ENCODE assay signal across 13 cellular contexts in the genomic region with DNA sequence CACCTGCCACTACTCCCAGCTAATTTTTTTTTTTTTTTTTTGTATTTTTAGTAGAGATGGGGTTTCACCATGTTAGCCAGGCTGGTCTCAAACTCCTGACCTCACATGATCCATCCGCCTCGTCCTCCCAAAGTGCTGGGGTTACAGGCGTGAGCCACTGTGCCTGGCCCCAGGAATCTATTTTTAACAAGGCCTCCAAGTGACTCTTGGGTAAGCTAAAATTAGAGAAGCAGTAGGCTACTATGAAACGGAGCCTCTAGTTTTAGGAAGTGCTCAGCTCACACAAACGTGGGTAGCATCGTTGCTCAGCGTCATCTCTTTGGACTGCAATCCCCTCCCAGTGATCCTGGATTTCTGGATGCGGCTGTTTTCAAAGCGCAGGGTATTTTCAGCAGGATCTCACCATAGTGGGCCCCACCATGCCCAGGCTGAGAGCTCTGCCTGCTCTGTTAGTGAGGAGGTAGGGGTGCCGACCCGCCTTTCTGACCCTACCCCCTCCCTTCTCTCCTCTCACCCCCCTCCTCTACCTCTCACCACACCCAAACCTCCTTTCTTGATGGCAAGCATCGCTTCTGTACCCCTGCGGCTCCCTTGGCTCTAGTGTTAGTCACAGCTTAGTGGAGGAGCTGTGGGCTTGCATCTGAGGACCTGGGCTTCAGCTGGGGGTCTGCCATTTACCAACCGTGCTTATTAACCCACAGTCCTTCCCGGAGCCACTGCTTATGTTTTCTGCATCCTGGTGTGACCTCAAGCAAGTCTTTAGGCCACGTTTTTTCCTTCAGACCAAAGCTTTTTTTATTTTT. TPM values are rescaled to one million over a fixed set of nuclear protein-coding genes. Genes with fewer than 3 reads are reported as not detected.
DNase-seq lines count a peak whose midpoint lies in the region; ATAC-seq, FAIRE-seq and TF ChIP-seq lines count a peak whose summit lies in the region.
"Had no signal": no experiment of that assay in that cellular context is flagged by ENCODE, and none has a peak within 500 bp of the region (broad histone marks: within the 10 kb centered on the region; RNA-seq: fewer than 3 reads in every experiment).

No MANE protein-coding gene starts in this region.

- H3K27ac ChIP-seq in HepG2 (ENCODE audit: extremely low read length, insufficient read depth, low read length), result no peak overlapping the region
- H3K27ac ChIP-seq in right lobe of liver, result no peak overlapping the region
- H3K27ac ChIP-seq in aorta (ENCODE audit: low read depth in 1 of 2, low read length in 2 of 2), result peak overlapping the region in 1 of 2 donors; percentile 48
- H3K27ac ChIP-seq: WERI-Rb-1 had no signal

- in situ Hi-C loops in HepG2 (cut with HindIII; ENCODE audit: extremely low pct_ligation_motif_present, low pct_unique_long_range_greater_than_20kb) (no loop called here), SK-MEL-5 (cut with HindIII; ENCODE audit: low pct_unique_long_range_greater_than_20kb, low sequenced_read_pairs) (no loop called here)

- no peaks in the 10 kb centered on the region for H4K20me1 ChIP-seq in HepG2 (ENCODE audit: insufficient read depth, low read length)

- TF ChIP-seq EP300 in HepG2 (IDR thresholded peaks at IDR 0.05; ENCODE audit: low read depth in 2 of 2, low read length in 2 of 2) (no peak), HepG2 (CRISPR knock-in tag; IDR thresholded peaks at IDR 0.05; ENCODE audit: borderline replicate concordance) (no peak)

- no peak overlapping the region for H3K9ac ChIP-seq in HepG2 (ENCODE audit: insufficient read depth, low read depth, low read length)

- POLR2A ChIA-PET in HepG2 (lab: Yijun Ruan, JAX), result interaction anchor here (0.7 kb wide), 1 partner anchor 55 kb away, joined by 3 read pairs; no protein-coding TSS in a partner anchor

- no peak for FAIRE-seq in HepG2 (lab: Jason Lieb, UNC)
- FAIRE-seq: colon had no signal

- TF ChIP-seq CTCF in HepG2 (CRISPR knock-in tag; IDR thresholded peaks at IDR 0.05) (no peak), right lobe of liver (IDR thresholded peaks at IDR 0.05) (no peak)

- no peak overlapping the region for H2AFZ ChIP-seq in HepG2 (ENCODE audit: low read length)

- CTCF ChIA-PET in HepG2 (lab: Yijun Ruan, JAX; ENCODE audit: low intra/inter-chr PET ratio, low total read pairs), result no interaction called here

- H3K4me1 ChIP-seq in HepG2 (ENCODE audit: insufficient read depth, low read length), result peaks cover 39% of the 10 kb centered on the region
- H3K4me1 ChIP-seq in right lobe of liver, result peaks cover 0 to 8% (median 3%) of the 10 kb centered on the region in 4 donors
- no peaks in the 10 kb centered on the region for H3K4me1 ChIP-seq in aorta (ENCODE audit: control insufficient read depth in 1 of 2, insufficient read depth in 2 of 2, low read length in 2 of 2)

- no peak for TF ChIP-seq POLR2A in HepG2 (IDR thresholded peaks at IDR 0.05; ENCODE audit: insufficient read depth in 1 of 2, low read depth in 2 of 2, low read length in 2 of 2)
- TF ChIP-seq POLR2A in right lobe of liver (IDR thresholded peaks at IDR 0.05), result no peak
- TF ChIP-seq POLR2A in erythroblast (IDR thresholded peaks at IDR 0.05; ENCODE audit: low read length), result no peak

- no peak for TF ChIP-seq RAD21 in HepG2 (CRISPR knock-in tag; IDR thresholded peaks at IDR 0.05)

- WGBS in HepG2 (ENCODE audit: low lambda C conversion rate), result 40% methylated on average over 16 of the region's 16 CpGs
- WGBS in right lobe of liver (ENCODE audit: insufficient coverage, low coverage, low lambda C conversion rate, missing lambda C conversion rate), result 46% methylated on average over 10 of the region's 16 CpGs
- WGBS in aorta, 2 donors, result 48 to 52% methylated on average over 16 of the region's 16 CpGs

- no peaks in the 10 kb centered on the region for H3K79me2 ChIP-seq in HepG2 (ENCODE audit: insufficient read depth, low read length)

- H3K27me3 ChIP-seq in HepG2 (ENCODE audit: control insufficient read depth in 1 of 2, insufficient read depth in 2 of 2, low read length in 2 of 2) (no peaks in the 10 kb centered on the region), right lobe of liver (no peaks in the 10 kb centered on the region), aorta (ENCODE audit: control insufficient read depth in 1 of 2, insufficient read depth in 2 of 2, low read length in 1 of 2) (no peaks in the 10 kb centered on the region)

- H3K4me2 ChIP-seq in HepG2 (ENCODE audit: low read depth, low read length), result peak overlapping the region; percentile 88

- H3K9me3 ChIP-seq in HepG2 (ENCODE audit: low read length) (no peaks in the 10 kb centered on the region), right lobe of liver (no peaks in the 10 kb centered on the region), aorta (ENCODE audit: control insufficient read depth, low read length) (no peaks in the 10 kb centered on the region)

- H3K4me3 ChIP-seq in HepG2 (replicated peaks in 1 of 3; ENCODE audit: insufficient read depth in 1 of 3, low read depth in 2 of 3, low read length in 3 of 3) (peak overlapping the region in 1 of 3 experiments; percentile 79; a peak in 2 of 6 replicates), right lobe of liver (peak overlapping the region in 1 of 3 donors; percentile 50), aorta (ENCODE audit: low read length in 2 of 2) (no peak overlapping the region)

- intact Hi-C loops in HepG2 (cut with micrococcal nuclease; ENCODE audit: unreplicated experiment) (no loop called here), right lobe of liver (cut with DNase I) (no loop called here), left ventricle myocardium superior (cut with micrococcal nuclease) (no loop called here), aorta (cut with DNase I) (loop anchor here in 1 of 2 donors (5.0 kb wide), 1 partner anchor 36 kb away; a partner anchor contains a TSS)

- ATAC-seq in HepG2, result no peak
- ATAC-seq in right lobe of liver, result no peak
- peak; percentile 71 for ATAC-seq in left ventricle myocardium superior
- peak; percentile 40 for ATAC-seq in aorta (ENCODE audit: low FRiP score)

- TSS peak; percentile 79 for BruUV-seq in HepG2 (replicated peaks; lab: Mats Ljungman, UMichigan)

- no peaks in the 10 kb centered on the region for H3K36me3 ChIP-seq in HepG2 (replicated peaks in 1 of 2; ENCODE audit: control insufficient read depth in 1 of 2, insufficient read depth in 2 of 2, low read length in 2 of 2)
- H3K36me3 ChIP-seq in right lobe of liver, result no peaks in the 10 kb centered on the region
- H3K36me3 ChIP-seq in aorta (ENCODE audit: control insufficient read depth in 1 of 2, insufficient read depth in 2 of 2, low read length in 1 of 2), result no peaks in the 10 kb centered on the region
- H3K36me3 ChIP-seq: WERI-Rb-1 had no signal

- DNase-seq in HepG2 (ENCODE audit: low spot score), result no peak
- no peak for DNase-seq in right lobe of liver
- peak; percentile 16 for DNase-seq in SK-MEL-5 (ENCODE audit: low read depth, low spot score)
- DNase-seq in left ventricle myocardium superior, result no peak
- DNase-seq in aorta, result no peak
- DNase-seq in hepatic stellate cell (ENCODE audit: low spot score), result no peak
- no peak for DNase-seq in erythroblast (lab: John Stamatoyannopoulos, UW)
- no peak for DNase-seq in stimulated activated naive CD4-positive, alpha-beta T cell treated with Interleukin-2 at 50 U/mL for 16 hours (lab: John Stamatoyannopoulos, UW)
- DNase-seq: DMS79; NCI-H345; stimulated activated CD4-positive, alpha-beta T cell treated with anti-CD3 and anti-CD28 coated beads, Interleukin-1b, Interleukin-23, amount 100 ng/mL, for 48 hours; WERI-Rb-1 had no signal

RNA-seq across cellular contexts. Expression of a gene that starts 34.2 kb away (rescaled TPM):
- total RNA-seq in HepG2 (2016; rRNA removed; fragmentation: Illumina TruSeq; extraction: Trizol) (0.03 and 0.04 TPM in 2 replicates), right lobe of liver (under 1 TPM in 1 of 6 experiments, not detected in 5; 0.11 TPM), left ventricle myocardium superior (17.9 TPM), aorta (under 1 TPM; 0.19 to 0.42 TPM)
- total RNA-seq in HepG2 (2016; cell fraction: cytosol; rRNA removed; fragmentation: Illumina TruSeq; extraction: Trizol; ENCODE audit: low read depth), result under 0.01 TPM in 1 of 2 replicates, not detected in the other
- total RNA-seq in HepG2 (2016; cell fraction: insoluble cytoplasmic fraction; rRNA removed; fragmentation: Illumina TruSeq; extraction: Trizol), result not detected in 2 replicates
- total RNA-seq in HepG2 (2016; cell fraction: membrane; rRNA removed; fragmentation: Illumina TruSeq; extraction: Trizol), result not detected in 2 replicates
- not detected in 2 replicates for total RNA-seq in HepG2 (2016; cell fraction: nucleus; rRNA removed; fragmentation: Illumina TruSeq; extraction: Trizol)
- polyA plus RNA-seq in HepG2 (2011; rRNA removed) (0.01 and 0.04 TPM in 2 replicates), aorta (under 1 TPM in 1 of 2 donors, not detected in 1; 0.03 TPM)
- 0.01 TPM in 1 of 2 replicates, not detected in the other for polyA plus RNA-seq in HepG2 (2011; cell fraction: cytosol; rRNA removed)
- polyA plus RNA-seq in HepG2 (2011; cell fraction: nucleus; rRNA removed), result not detected in 2 replicates
- polyA plus RNA-seq in HepG2 (2012), result 0.04 TPM in 1 of 2 replicates, not detected in the other
- not detected in 2 replicates for polyA plus RNA-seq in HepG2 (2016; cell fraction: cytosol; fragmentation: Illumina TruSeq; extraction: Trizol; ENCODE audit: low read depth)
- not detected in 2 replicates for polyA plus RNA-seq in HepG2 (2016; cell fraction: insoluble cytoplasmic fraction; fragmentation: Illumina TruSeq; extraction: Trizol; ENCODE audit: low read depth)
- not detected in 2 replicates for polyA plus RNA-seq in HepG2 (2016; cell fraction: membrane; fragmentation: Illumina TruSeq; extraction: Trizol; ENCODE audit: low read depth)
- not detected in 2 replicates for polyA plus RNA-seq in HepG2 (2016; cell fraction: nucleus; fragmentation: Illumina TruSeq; extraction: Trizol; ENCODE audit: insufficient read depth, low read depth)
- 0.02 TPM in 1 of 2 replicates, not detected in the other for polyA minus RNA-seq in HepG2 (2011; rRNA and poly(A)+ RNA removed; ENCODE audit: low replicate concordance)
- polyA minus RNA-seq in HepG2 (2011; cell fraction: cytosol; rRNA and poly(A)+ RNA removed), result 0.10 TPM in 1 of 2 replicates, not detected in the other
- not detected in 2 replicates for polyA minus RNA-seq in HepG2 (2011; cell fraction: nucleus; rRNA and poly(A)+ RNA removed)
- 16.0 and 16.2 TPM in 2 replicates for total RNA-seq in SK-MEL-5 (2014; rRNA removed; shearing (Covaris generic))
- 10.9 and 14.4 TPM in 2 replicates for polyA plus RNA-seq in SK-MEL-5 (2015; cell fraction: cytosol; rRNA removed)
- polyA plus RNA-seq in SK-MEL-5 (2015; cell fraction: nucleus; rRNA removed), result 3.8 and 4.5 TPM in 2 replicates

Comparison
In these comparisons a context has a peak if more than half of its experiments do, and no peak if none do; other contexts are left out.
1. ATAC-seq: peak in left ventricle myocardium superior (single experiment) and aorta (single experiment); none in HepG2 (single experiment) and right lobe of liver (0 of 4).
2. RNA of a gene that starts 34.2 kb away (total RNA-seq): 17.9 TPM in left ventricle myocardium superior (single experiment) and 16.0 to 16.2 TPM in SK-MEL-5; 0.19 to 0.42 TPM in aorta, under 0.01 to 0.04 TPM in HepG2 and 0.11 TPM in right lobe of liver; every median in the first group is over 10 times any median in the second.